23 cellular contexts compared by ENCODE assay signal in genomic region chr14:58469309-58469708, GRCh38. TPM values are rescaled to one million over a fixed set of nuclear protein-coding genes. Genes with fewer than 3 reads are reported as not detected.
DNase-seq lines count a peak whose midpoint lies in the region; ATAC-seq, FAIRE-seq and TF ChIP-seq lines count a peak whose summit lies in the region.
"Had no signal": no experiment of that assay in that cellular context is flagged by ENCODE, and none has a peak within 500 bp of the region (broad histone marks: within the 10 kb centered on the region; RNA-seq: fewer than 3 reads in every experiment).

No MANE protein-coding gene starts in this region.

- ATAC-seq in SK-N-SH treated with all-trans-retinoic acid at 6 μM for 48 hours: no peak
- ATAC-seq: CD8-positive, alpha-beta T cell had no signal

- no peak for TF ChIP-seq RAD21 in SK-N-SH (IDR thresholded peaks at IDR 0.05; ENCODE audit: low read length)
- TF ChIP-seq RAD21 in Ishikawa (IDR thresholded peaks at IDR 0.05; ENCODE audit: low read depth): no peak

- no peaks in the 10 kb centered on the region for H4K20me1 ChIP-seq in SK-N-SH (ENCODE audit: insufficient read depth)
- H4K20me1 ChIP-seq: BLaER1 had no signal

- peaks cover 41 to 44% of the 10 kb centered on the region in 2 experiments for H3K36me3 ChIP-seq in SK-N-SH (replicated peaks in 1 of 2; ENCODE audit: control insufficient read depth in 1 of 2, insufficient read depth in 2 of 2, low read length in 1 of 2)
- peaks cover 8 to 26% of the 10 kb centered on the region in 2 experiments for H3K36me3 ChIP-seq in HEK293 (ENCODE audit: control insufficient read depth in 2 of 2, insufficient read depth in 1 of 2, low read length in 2 of 2)
- peaks cover 16% of the 10 kb centered on the region for H3K36me3 ChIP-seq in CD8-positive, alpha-beta memory T cell (ENCODE audit: insufficient read depth, low read length)

- H3K4me3 ChIP-seq in SK-N-SH (ENCODE audit: low read depth in 2 of 2, low read length in 1 of 2) (no peak overlapping the region), HEK293 (ENCODE audit: low read depth, low read length) (no peak overlapping the region)
- H3K4me3 ChIP-seq in CD8-positive, alpha-beta memory T cell (ENCODE audit: low read length): no peak overlapping the region
- H3K4me3 ChIP-seq: BLaER1 had no signal

- H3K27ac ChIP-seq in SK-N-SH (ENCODE audit: low read depth in 2 of 2, low read length in 1 of 2) (no peak overlapping the region), HEK293 (ENCODE audit: extremely low read depth, low read depth, low read length) (no peak overlapping the region)
- no peak overlapping the region for H3K27ac ChIP-seq in CD8-positive, alpha-beta memory T cell (ENCODE audit: low read depth, low read length)
- H3K27ac ChIP-seq: 22Rv1, BLaER1 had no signal

- no peak for DNase-seq in SK-N-SH
- no peak for DNase-seq in urothelium cell line (ENCODE audit: low spot score)
- DNase-seq in osteocyte (ENCODE audit: extremely low spot score, unreplicated experiment): no peak
- DNase-seq in CD8-positive, alpha-beta memory T cell: no peak
- no peak for DNase-seq in mucosa of gallbladder (ENCODE audit: low spot score)
- DNase-seq: ACHN; BE2C; Calu3; CD4-positive, alpha-beta T cell; CD8-positive, alpha-beta T cell; COR-L47; DMS79 treated with DMSO at 0.1 percent for 48 hours; GF-D8 had no signal

- no peaks in the 10 kb centered on the region for H3K79me2 ChIP-seq in SK-N-SH (ENCODE audit: insufficient read depth)

- H2AFZ ChIP-seq in SK-N-SH (ENCODE audit: low read depth): no peak overlapping the region

- TF ChIP-seq EP300 in SK-N-SH (IDR thresholded peaks at IDR 0.05; ENCODE audit: borderline replicate concordance in 1 of 2, low read depth in 1 of 2, low read length in 1 of 2) (no peak), Ishikawa (IDR thresholded peaks at IDR 0.05; ENCODE audit: borderline replicate concordance) (no peak)

- H3K4me3 Mint-ChIP-seq in osteocyte (ENCODE audit: unreplicated experiment): no peak overlapping the region
- no peak overlapping the region for H3K4me3 Mint-ChIP-seq in CD8-positive, alpha-beta memory T cell
- H3K4me3 Mint-ChIP-seq: CD14-positive monocyte; CD4-positive, alpha-beta T cell; CD8-positive, alpha-beta T cell had no signal

- H3K9ac ChIP-seq in SK-N-SH: no peak overlapping the region
- H3K9ac ChIP-seq: BLaER1 had no signal

- H3K36me3 Mint-ChIP-seq in osteocyte (ENCODE audit: unreplicated experiment): peaks cover 16% of the 10 kb centered on the region
- peaks cover 0 to 69% (median 26%) of the 10 kb centered on the region in 3 donors for H3K36me3 Mint-ChIP-seq in CD8-positive, alpha-beta memory T cell

- 93% methylated on average over 5 of the region's 5 CpGs for WGBS in SK-N-SH (ENCODE audit: low lambda C conversion rate)

- POLR2A ChIA-PET in SK-N-SH (lab: Yijun Ruan, JAX) (no interaction called here), HEK293 (lab: Yijun Ruan, JAX) (no interaction called here)
- POLR2A ChIA-PET in CD8-positive, alpha-beta memory T cell (lab: Charles Lee): no interaction called here

- H3K9me3 Mint-ChIP-seq in osteocyte (ENCODE audit: unreplicated experiment): no peaks in the 10 kb centered on the region
- no peaks in the 10 kb centered on the region for H3K9me3 Mint-ChIP-seq in CD8-positive, alpha-beta memory T cell
- H3K9me3 Mint-ChIP-seq: CD14-positive monocyte; CD4-positive, alpha-beta T cell; CD8-positive, alpha-beta T cell had no signal

- no peak for TF ChIP-seq CTCF in SK-N-SH (IDR thresholded peaks at IDR 0.05)
- TF ChIP-seq CTCF in HEK293 (tag by site-specific recombination; IDR thresholded peaks at IDR 0.05): no peak
- TF ChIP-seq CTCF in osteocyte (IDR thresholded peaks at IDR 0.05): no peak

- H3K9me2 ChIP-seq in SK-N-SH: no peaks in the 10 kb centered on the region

- CTCF ChIA-PET in SK-N-SH (lab: Yijun Ruan, JAX) (interaction anchor here (1.0 to 1.1 kb wide), 2 partner anchors 22 to 74 kb away, joined by 3 read pairs; partner anchors contain the start of gene TOMM20L), HEK293 (lab: Yijun Ruan, JAX) (no interaction called here)
- CTCF ChIA-PET in CD8-positive, alpha-beta memory T cell (lab: Charles Lee): no interaction called here

- no peaks in the 10 kb centered on the region for H3F3A ChIP-seq in SK-N-SH (replicated peaks; ENCODE audit: insufficient read depth)

- H3K4me1 ChIP-seq in SK-N-SH (ENCODE audit: control insufficient read depth in 1 of 2, insufficient read depth in 2 of 2, low read depth in 1 of 2, low read length in 1 of 2) (no peaks in the 10 kb centered on the region), HEK293 (ENCODE audit: control insufficient read depth, insufficient read depth, low read length) (0 out of 2 replicates have a peak, but pooled peaks cover 3% of the 10 kb centered on the region)
- no peaks in the 10 kb centered on the region for H3K4me1 ChIP-seq in CD8-positive, alpha-beta memory T cell (ENCODE audit: insufficient read depth, low read length)
- H3K4me1 ChIP-seq: BE2C, BLaER1 had no signal

- H3K4me2 ChIP-seq in SK-N-SH: no peak overlapping the region
- H3K4me2 ChIP-seq: BLaER1 had no signal

- no peaks in the 10 kb centered on the region for H3K27me3 Mint-ChIP-seq in osteocyte (ENCODE audit: unreplicated experiment)
- no peaks in the 10 kb centered on the region for H3K27me3 Mint-ChIP-seq in CD8-positive, alpha-beta memory T cell
- H3K27me3 Mint-ChIP-seq: CD4-positive, alpha-beta T cell had no signal

- H3K4me1 Mint-ChIP-seq in osteocyte (ENCODE audit: unreplicated experiment): no peaks in the 10 kb centered on the region
- no peaks in the 10 kb centered on the region for H3K4me1 Mint-ChIP-seq in CD8-positive, alpha-beta memory T cell
- H3K4me1 Mint-ChIP-seq: CD14-positive monocyte had no signal

- H3K9me3 ChIP-seq in SK-N-SH: no peaks in the 10 kb centered on the region
- H3K9me3 ChIP-seq in HEK293 (ENCODE audit: control insufficient read depth, insufficient read depth, low read depth, low read length): no peaks in the 10 kb centered on the region
- no peaks in the 10 kb centered on the region for H3K9me3 ChIP-seq in CD8-positive, alpha-beta memory T cell (ENCODE audit: low read length)
- H3K9me3 ChIP-seq: BE2C, BLaER1 had no signal

- peak; percentile 20 for FAIRE-seq in urothelium cell line (lab: Jason Lieb, UNC)
- FAIRE-seq: D721Med, GM12891, GM18507, GM19239 had no signal

- H3K27me3 ChIP-seq in SK-N-SH (ENCODE audit: insufficient read depth): no peaks in the 10 kb centered on the region
- no peaks in the 10 kb centered on the region for H3K27me3 ChIP-seq in CD8-positive, alpha-beta memory T cell (ENCODE audit: insufficient read depth, low read length, poor library complexity, severe bottlenecking)
- H3K27me3 ChIP-seq: BE2C, BLaER1 had no signal

- no peak overlapping the region for H3K27ac Mint-ChIP-seq in osteocyte (ENCODE audit: unreplicated experiment)
- H3K27ac Mint-ChIP-seq in CD8-positive, alpha-beta memory T cell: no peak overlapping the region
- H3K27ac Mint-ChIP-seq: CD4-positive, alpha-beta T cell; CD8-positive, alpha-beta T cell had no signal

TF ChIP-seq in SK-N-SH treated with all-trans-retinoic acid at 6 μM for 48 hours, 23 proteins besides CTCF, POLR2A, EP300 and RAD21 (continues in another document):
- no peak for TF ChIP-seq GLIS3 (CRISPR knock-in tag; IDR thresholded peaks at IDR 0.05)

TF ChIP-seq in HEK293, 187 proteins besides CTCF, POLR2A, EP300 and RAD21 (continues in another document):
- TF ChIP-seq ZNF654 (tag by site-specific recombination; IDR thresholded peaks at IDR 0.05; ENCODE audit: low read depth) (no peak), ZNF571 (tag by site-specific recombination; IDR thresholded peaks at IDR 0.05) (no peak)

TF ChIP-seq in Ishikawa, 13 proteins besides CTCF, POLR2A, EP300 and RAD21 (continues in another document):
- TF ChIP-seq, protein P1, sequence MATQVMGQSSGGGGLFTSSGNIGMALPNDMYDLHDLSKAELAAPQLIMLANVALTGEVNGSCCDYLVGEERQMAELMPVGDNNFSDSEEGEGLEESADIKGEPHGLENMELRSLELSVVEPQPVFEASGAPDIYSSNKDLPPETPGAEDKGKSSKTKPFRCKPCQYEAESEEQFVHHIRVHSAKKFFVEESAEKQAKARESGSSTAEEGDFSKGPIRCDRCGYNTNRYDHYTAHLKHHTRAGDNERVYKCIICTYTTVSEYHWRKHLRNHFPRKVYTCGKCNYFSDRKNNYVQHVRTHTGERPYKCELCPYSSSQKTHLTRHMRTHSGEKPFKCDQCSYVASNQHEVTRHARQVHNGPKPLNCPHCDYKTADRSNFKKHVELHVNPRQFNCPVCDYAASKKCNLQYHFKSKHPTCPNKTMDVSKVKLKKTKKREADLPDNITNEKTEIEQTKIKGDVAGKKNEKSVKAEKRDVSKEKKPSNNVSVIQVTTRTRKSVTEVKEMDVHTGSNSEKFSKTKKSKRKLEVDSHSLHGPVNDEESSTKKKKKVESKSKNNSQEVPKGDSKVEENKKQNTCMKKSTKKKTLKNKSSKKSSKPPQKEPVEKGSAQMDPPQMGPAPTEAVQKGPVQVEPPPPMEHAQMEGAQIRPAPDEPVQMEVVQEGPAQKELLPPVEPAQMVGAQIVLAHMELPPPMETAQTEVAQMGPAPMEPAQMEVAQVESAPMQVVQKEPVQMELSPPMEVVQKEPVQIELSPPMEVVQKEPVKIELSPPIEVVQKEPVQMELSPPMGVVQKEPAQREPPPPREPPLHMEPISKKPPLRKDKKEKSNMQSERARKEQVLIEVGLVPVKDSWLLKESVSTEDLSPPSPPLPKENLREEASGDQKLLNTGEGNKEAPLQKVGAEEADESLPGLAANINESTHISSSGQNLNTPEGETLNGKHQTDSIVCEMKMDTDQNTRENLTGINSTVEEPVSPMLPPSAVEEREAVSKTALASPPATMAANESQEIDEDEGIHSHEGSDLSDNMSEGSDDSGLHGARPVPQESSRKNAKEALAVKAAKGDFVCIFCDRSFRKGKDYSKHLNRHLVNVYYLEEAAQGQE (IDR thresholded peaks at IDR 0.05; ENCODE audit: low read depth): peak; percentile 49; the same call in 1 of the 2 replicates
- TF ChIP-seq TEAD4 (IDR thresholded peaks at IDR 0.05) (no peak), MAX (IDR thresholded peaks at IDR 0.05) (no peak)

RNA-seq across cellular contexts. Expression of gene KIAA0586, which starts 41.8 kb away (rescaled TPM):
- 7.5 and 9.2 TPM in 2 replicates for polyA plus RNA-seq in SK-N-SH (2012; rRNA removed)
- polyA plus RNA-seq in SK-N-SH (2012; cell fraction: cytosol; rRNA removed): 8.7 and 9.1 TPM in 2 replicates
- 7.9 and 12.8 TPM in 2 replicates for polyA plus RNA-seq in SK-N-SH (2012; cell fraction: nucleus; rRNA removed)
- total RNA-seq in osteocyte (17.9 and 19.0 TPM in 2 replicates), mucosa of gallbladder (16.0 TPM)
- 10 to 100 TPM; 19.3 to 20.3 TPM for total RNA-seq in CD8-positive, alpha-beta memory T cell
- polyA plus RNA-seq in CD8-positive, alpha-beta memory T cell: 19.3 TPM

RNA-seq across cellular contexts. Expression of gene TIMM9, which starts 42.0 kb away (rescaled TPM):
- polyA plus RNA-seq in SK-N-SH (2012; rRNA removed): 17.9 and 20.3 TPM in 2 replicates
- polyA plus RNA-seq in SK-N-SH (2012; cell fraction: cytosol; rRNA removed): 30.6 and 34.6 TPM in 2 replicates
- polyA plus RNA-seq in SK-N-SH (2012; cell fraction: nucleus; rRNA removed): 5.5 and 8.5 TPM in 2 replicates
- total RNA-seq in osteocyte: 39.6 and 40.1 TPM in 2 replicates
- total RNA-seq in CD8-positive, alpha-beta memory T cell: 10 to 100 TPM; 84.3 to 96.7 TPM
- 75.4 TPM for polyA plus RNA-seq in CD8-positive, alpha-beta memory T cell
- 29.8 TPM for total RNA-seq in mucosa of gallbladder
